ENCODE assay signal across 9 cellular contexts in genomic region chr3:130963878-130964277, GRCh38.
DNase-seq lines count a peak whose midpoint lies in the region; ATAC-seq and TF ChIP-seq lines count a peak whose summit lies in the region.
"Had no signal": no experiment of that assay in that cellular context is flagged by ENCODE, and none has a peak within 500 bp of the region (broad histone marks: within the 10 kb centered on the region; RNA-seq: fewer than 3 reads in every experiment).

No MANE protein-coding gene starts in this region.

- no peak overlapping the region for H3K9ac ChIP-seq in H9 (ENCODE audit: extremely low read depth, insufficient read length, low read length)

- H2BK20ac ChIP-seq in H9 (ENCODE audit: low read depth, low read length, poor library complexity, severe bottlenecking), result no peak overlapping the region

- no peak overlapping the region for H3K27ac ChIP-seq in H9 (ENCODE audit: insufficient read length, low read depth, low read length)
- H3K27ac ChIP-seq in RWPE1, result no peak overlapping the region

- no peak for DNase-seq in H9
- peak; percentile 70 for DNase-seq in RWPE1 (ENCODE audit: low spot score)
- DNase-seq in fibroblast of peridontal ligament (ENCODE audit: extremely low read depth), result peak; percentile 96
- DNase-seq in retina, result peak; percentile 57
- no peak for DNase-seq in T1000 (lab: John Stamatoyannopoulos, UW)
- no peak for DNase-seq in NCI-H2107 (lab: John Stamatoyannopoulos, UW)
- DNase-seq: NCI-H1694 had no signal

- no peak overlapping the region for H3K56ac ChIP-seq in H9 (ENCODE audit: insufficient read length, low read depth, low read length)

- H4K91ac ChIP-seq in H9 (ENCODE audit: insufficient read length, low read depth, low read length), result no peak overlapping the region

- no peak overlapping the region for H4K8ac ChIP-seq in H9 (replicated peaks; ENCODE audit: insufficient read length, low read depth, low read length)

- no peak overlapping the region for H2BK5ac ChIP-seq in H9 (ENCODE audit: insufficient read length, low read length)

- H3K27me3 ChIP-seq in H9 (ENCODE audit: insufficient read depth, low read length), result no peaks in the 10 kb centered on the region

- H3K23ac ChIP-seq in H9 (ENCODE audit: insufficient read length, low read depth, low read length), result no peak overlapping the region

- no peaks in the 10 kb centered on the region for H3K79me2 ChIP-seq in H9 (ENCODE audit: insufficient read depth, low read length)

- ATAC-seq in GM18505 (IDR thresholded peaks at IDR 0.05; ENCODE audit: unreplicated experiment) (no peak), GM19397 (IDR thresholded peaks at IDR 0.05; ENCODE audit: unreplicated experiment) (no peak)

- H2AK5ac ChIP-seq in H9 (ENCODE audit: insufficient read length, low read length), result no peak overlapping the region

- no peaks in the 10 kb centered on the region for H4K20me1 ChIP-seq in H9 (ENCODE audit: control insufficient read depth, insufficient read depth, insufficient read length)

- H2BK15ac ChIP-seq in H9 (ENCODE audit: low read depth, low read length), result no peak overlapping the region

- no peak overlapping the region for H2AFZ ChIP-seq in H9 (ENCODE audit: low read length)

- H3K27me3 Mint-ChIP-seq in H9 (ENCODE audit: low read depth), result no peaks in the 10 kb centered on the region

- no peak overlapping the region for H2BK120ac ChIP-seq in H9 (ENCODE audit: low read depth, low read length, poor library complexity, severe bottlenecking)

- H3K4me2 ChIP-seq in H9 (ENCODE audit: insufficient read depth, insufficient read length, low read length), result no peak overlapping the region

- no peaks in the 10 kb centered on the region; a peak in 1 of 5 replicates for H3K9me3 Mint-ChIP-seq in H9

- CTCF ChIA-PET in RWPE1 (lab: Yijun Ruan, JAX), result interaction anchor here (0.9 to 1.0 kb wide), 2 partner anchors 31 to 71 kb away, joined by 3 to 5 read pairs; no protein-coding TSS in a partner anchor

- H3K79me1 ChIP-seq in H9 (ENCODE audit: insufficient read depth, low read depth, low read length, poor library complexity, severe bottlenecking), result no peaks in the 10 kb centered on the region

- H3K4me3 Mint-ChIP-seq in H9, result no peak overlapping the region

- no CpG with 5 or more reads among the region's 3 CpGs for WGBS in H9 (ENCODE audit: extremely low coverage, insufficient read length, low lambda C conversion rate)

- H4K5ac ChIP-seq in H9 (ENCODE audit: insufficient read length, low read depth, low read length), result no peak overlapping the region

- no peak overlapping the region for H3K18ac ChIP-seq in H9 (ENCODE audit: insufficient read length, low read depth, low read length)

- H3K27ac Mint-ChIP-seq in H9, result peak overlapping the region in 2 of 3 experiments; percentile 91 to 96; a peak in 4 of 7 replicates

- no peak overlapping the region for H3K4ac ChIP-seq in H9 (ENCODE audit: low read depth, low read length)

- no peak overlapping the region for H3K14ac ChIP-seq in H9 (ENCODE audit: insufficient read depth, low read length)

- H2BK12ac ChIP-seq in H9 (ENCODE audit: insufficient read length, low read depth, low read length), result no peak overlapping the region

- no peak for TF ChIP-seq POLR2A in GM18505 (IDR thresholded peaks at IDR 0.05; ENCODE audit: borderline replicate concordance, extremely low read depth, insufficient read depth, insufficient read length)

- H3T11ph ChIP-seq in H9 (ENCODE audit: low read length), result no peak overlapping the region

- peaks cover 20 to 28% of the 10 kb centered on the region in 2 experiments for H3K4me1 Mint-ChIP-seq in H9

- POLR2A ChIA-PET in RWPE1 (lab: Yijun Ruan, JAX; ENCODE audit: low non-redundant PET), result no interaction called here

- H3K4me1 ChIP-seq in H9 (ENCODE audit: insufficient read depth, low read length), result no peaks in the 10 kb centered on the region

- TF ChIP-seq CTCF in H9 (conservative IDR thresholded peaks at IDR 0.05) (no peak), RWPE1 (conservative IDR thresholded peaks at IDR 0.05; ENCODE audit: low read depth) (no peak)

- H3K36me3 Mint-ChIP-seq in H9 (ENCODE audit: insufficient read depth in 1 of 3, low read depth in 3 of 3), result peaks cover 11 to 40% (median 39%) of the 10 kb centered on the region in 3 experiments; a peak in 5 of 7 replicates

- no peaks in the 10 kb centered on the region for H3K9me3 ChIP-seq in H9 (ENCODE audit: control insufficient read depth, low read depth, low read length)

- H3K23me2 ChIP-seq in H9 (ENCODE audit: insufficient read length, low read depth, low read length, poor library complexity, severe bottlenecking), result no peaks in the 10 kb centered on the region

Comparison
In these comparisons a context has a peak if more than half of its experiments do, and no peak if none do; other contexts are left out.
1. DNase-seq: peak in RWPE1 (single experiment), fibroblast of peridontal ligament (single experiment) and retina (single experiment); none in H9 (single experiment), T1000 (single experiment) and NCI-H2107 (single experiment).